In genomic region chr2:146241023-146241422, GRCh38 we compare ENCODE assay signal across 13 cellular contexts.
"Had no signal": no experiment of that assay in that cellular context is flagged by ENCODE, and none has a peak within 500 bp of the region (broad histone marks: within the 10 kb centered on the region; RNA-seq: fewer than 3 reads in every experiment).

No MANE protein-coding gene starts in this region.

- H3K27me3 ChIP-seq: foreskin keratinocyte, sigmoid colon had no signal

- DNase-seq: effector CD4-positive, alpha-beta T cell; erythroblast; foreskin keratinocyte; immature natural killer cell; naive thymus-derived CD4-positive, alpha-beta T cell; nephron progenitor cell; posterior cingulate gyrus; sigmoid colon; small intestine; stimulated activated CD4-positive, alpha-beta T cell treated with anti-CD3 and anti-CD28 coated beads, Interleukin-2, amount 100 ng/mL, for 48 hours; stimulated activated naive CD4-positive, alpha-beta T cell treated with Interleukin-2 at 50 U/mL for 16 hours; trophoblast cell had no signal

- H3K9me3 ChIP-seq: sigmoid colon had no signal

- H3K4me1 ChIP-seq: foreskin keratinocyte, sigmoid colon had no signal

- ATAC-seq: foreskin keratinocyte; naive thymus-derived CD4-positive, alpha-beta T cell had no signal

- H3K4me3 ChIP-seq: coronary artery, sigmoid colon had no signal

- H3K27ac ChIP-seq: coronary artery, foreskin keratinocyte, sigmoid colon had no signal

- H3K36me3 ChIP-seq: sigmoid colon had no signal
